In the genomic region with DNA sequence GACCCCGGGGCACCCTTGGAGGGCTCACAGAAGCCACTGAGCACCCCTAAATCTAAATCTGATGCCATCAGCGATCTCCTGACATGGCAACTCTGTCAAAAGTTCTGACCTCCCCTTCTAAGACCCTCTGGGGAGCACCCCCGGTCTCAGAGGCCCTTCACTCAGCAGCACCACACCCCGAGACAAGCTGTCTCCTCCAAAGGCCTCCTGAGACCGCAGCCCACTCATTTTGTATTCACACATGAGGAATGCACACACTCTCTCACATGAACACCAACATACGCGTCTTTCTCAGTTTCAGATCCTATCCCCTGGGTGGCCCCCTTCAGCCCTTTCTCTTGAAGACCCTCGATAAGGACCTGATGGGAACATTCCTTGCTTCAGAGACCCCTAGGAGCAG, we compare ENCODE assay signal across 24 cellular contexts. TPM values are rescaled to one million over a fixed set of nuclear protein-coding genes. Genes with fewer than 3 reads are reported as not detected.
DNase-seq lines count a peak whose midpoint lies in the region; ATAC-seq and TF ChIP-seq lines count a peak whose summit lies in the region.
"Had no signal": no experiment of that assay in that cellular context is flagged by ENCODE, and none has a peak within 500 bp of the region (broad histone marks: within the 10 kb centered on the region; RNA-seq: fewer than 3 reads in every experiment).

No MANE protein-coding gene starts in this region.

- H3K9me3 ChIP-seq in OCI-LY7 (ENCODE audit: low read length) (no peaks in the 10 kb centered on the region), trophoblast cell (ENCODE audit: insufficient read depth, low read depth, low read length) (peaks cover 7% of the 10 kb centered on the region), heart right ventricle (no peaks in the 10 kb centered on the region), Caco-2 (no peaks in the 10 kb centered on the region)
- H3K9me3 ChIP-seq: Peyer's patch, prostate gland, vagina had no signal

- H3K79me1 ChIP-seq in trophoblast cell (ENCODE audit: low read length), result peaks cover 10% of the 10 kb centered on the region

- no peak overlapping the region for H3K18ac ChIP-seq in trophoblast cell (ENCODE audit: low read length)

- H3K36me3 Mint-ChIP-seq in activated naive CD4-positive, alpha-beta T cell treated with anti-CD3 and anti-CD28 coated beads, Interleukin-2, amount 50 U/mL, for 24 hours, result peaks cover 5% of the 10 kb centered on the region
- H3K36me3 Mint-ChIP-seq in brain (peaks cover 28% of the 10 kb centered on the region), Caco-2 (ENCODE audit: insufficient read depth, unreplicated experiment) (peaks cover 36% of the 10 kb centered on the region)

- peaks cover 45% of the 10 kb centered on the region for H3K79me2 ChIP-seq in OCI-LY7 (ENCODE audit: insufficient read depth, low read depth, low read length)
- peaks cover 16% of the 10 kb centered on the region for H3K79me2 ChIP-seq in trophoblast cell (ENCODE audit: control insufficient read depth, insufficient read depth, low read length, poor library complexity)

- H3K27ac ChIP-seq in OCI-LY7 (ENCODE audit: low read depth, low read length, poor library complexity, severe bottlenecking), result no peak overlapping the region
- no peak overlapping the region for H3K27ac ChIP-seq in trophoblast cell (ENCODE audit: low read depth, low read length)
- H3K27ac ChIP-seq in heart right ventricle, result no peak overlapping the region
- H3K27ac ChIP-seq: Peyer's patch, prostate gland, SK-N-MC, skin epidermis, vagina had no signal

- peak overlapping the region; percentile 70 for H3K27ac Mint-ChIP-seq in activated naive CD4-positive, alpha-beta T cell treated with anti-CD3 and anti-CD28 coated beads, Interleukin-2, amount 50 U/mL, for 24 hours
- H3K27ac Mint-ChIP-seq in brain (peak overlapping the region in 4 of 5 experiments; percentile 32 to 61 (median 54)), Caco-2 (ENCODE audit: unreplicated experiment) (no peak overlapping the region)

- no peaks in the 10 kb centered on the region for H3K9me3 Mint-ChIP-seq in activated naive CD4-positive, alpha-beta T cell treated with anti-CD3 and anti-CD28 coated beads, Interleukin-2, amount 50 U/mL, for 24 hours
- H3K9me3 Mint-ChIP-seq in brain, result no peaks in the 10 kb centered on the region
- H3K9me3 Mint-ChIP-seq in Caco-2 (ENCODE audit: unreplicated experiment), result no peaks in the 10 kb centered on the region

- no peak overlapping the region for H3K23ac ChIP-seq in trophoblast cell (ENCODE audit: low read length)

- H3K4me2 ChIP-seq in OCI-LY7 (ENCODE audit: low read length) (peak overlapping the region; percentile 28; the same call in 1 of the 2 replicates), trophoblast cell (ENCODE audit: low read length) (no peak overlapping the region)

- no peak overlapping the region for H4K8ac ChIP-seq in trophoblast cell (ENCODE audit: low read depth, low read length)

- H2AFZ ChIP-seq in OCI-LY7 (ENCODE audit: low read length) (no peak overlapping the region), trophoblast cell (ENCODE audit: insufficient read depth, low read length, poor library complexity) (no peak overlapping the region)

- CTCF ChIA-PET in OCI-LY7 (lab: Charles Lee; ENCODE audit: unreplicated experiment) (no interaction called here), Caco-2 (lab: Charles Lee) (no interaction called here)

- POLR2A ChIA-PET in OCI-LY7 (lab: Charles Lee) (no interaction called here), Caco-2 (lab: Charles Lee) (no interaction called here)

- peaks cover 24% of the 10 kb centered on the region for H3K4me1 Mint-ChIP-seq in activated naive CD4-positive, alpha-beta T cell treated with anti-CD3 and anti-CD28 coated beads, Interleukin-2, amount 50 U/mL, for 24 hours
- H3K4me1 Mint-ChIP-seq in brain (peaks cover 33% of the 10 kb centered on the region), Caco-2 (ENCODE audit: low read depth, unreplicated experiment) (no peaks in the 10 kb centered on the region)

- peaks cover 15% of the 10 kb centered on the region for H3K4me1 ChIP-seq in OCI-LY7 (ENCODE audit: insufficient read depth, low read length, poor library complexity, severe bottlenecking)
- H3K4me1 ChIP-seq in trophoblast cell (ENCODE audit: control insufficient read depth in 1 of 2, insufficient read depth in 2 of 2, low read length in 2 of 2), result peaks cover 5 to 10% of the 10 kb centered on the region in 2 experiments
- peaks cover 12 to 51% (median 33%) of the 10 kb centered on the region in 9 donors for H3K4me1 ChIP-seq in heart right ventricle
- no peaks in the 10 kb centered on the region; the same call in 1 of the 2 replicates for H3K4me1 ChIP-seq in Caco-2

- no peak overlapping the region for H2AK5ac ChIP-seq in trophoblast cell (ENCODE audit: low read length)

- no peak overlapping the region for H2BK120ac ChIP-seq in trophoblast cell (ENCODE audit: insufficient read depth, low read length, poor library complexity)

- H3K4me3 Mint-ChIP-seq in activated naive CD4-positive, alpha-beta T cell treated with anti-CD3 and anti-CD28 coated beads, Interleukin-2, amount 50 U/mL, for 24 hours, result peak overlapping the region; percentile 52
- H3K4me3 Mint-ChIP-seq in brain (peak overlapping the region; percentile 41 to 63 (median 50)), Caco-2 (ENCODE audit: unreplicated experiment) (no peak overlapping the region)

- H4K12ac ChIP-seq in trophoblast cell (ENCODE audit: low read depth, low read length), result no peak overlapping the region

- H3K36me3 ChIP-seq in OCI-LY7 (ENCODE audit: insufficient read depth, low read length), result peaks cover 33% of the 10 kb centered on the region
- peaks cover 24 to 26% of the 10 kb centered on the region in 2 experiments for H3K36me3 ChIP-seq in trophoblast cell (ENCODE audit: control insufficient read depth in 1 of 2, insufficient read depth in 2 of 2, low read length in 2 of 2)
- peaks cover 0 to 40% (median 9%) of the 10 kb centered on the region in 9 donors for H3K36me3 ChIP-seq in heart right ventricle
- H3K36me3 ChIP-seq in Caco-2 (ENCODE audit: control insufficient read depth, insufficient read depth, low read length), result no peaks in the 10 kb centered on the region
- H3K36me3 ChIP-seq: prostate gland had no signal

- H3K27me3 Mint-ChIP-seq in activated naive CD4-positive, alpha-beta T cell treated with anti-CD3 and anti-CD28 coated beads, Interleukin-2, amount 50 U/mL, for 24 hours, result no peaks in the 10 kb centered on the region
- peaks cover 15% of the 10 kb centered on the region for H3K27me3 Mint-ChIP-seq in brain
- H3K27me3 Mint-ChIP-seq in Caco-2 (ENCODE audit: insufficient read depth, unreplicated experiment), result no peaks in the 10 kb centered on the region

- no peaks in the 10 kb centered on the region for H3K9me2 ChIP-seq in OCI-LY7 (ENCODE audit: insufficient read depth, low read length)

- ATAC-seq in heart right ventricle (no peak), GM21825 (IDR thresholded peaks at IDR 0.05; ENCODE audit: unreplicated experiment) (no peak)

- BruUV-seq in OCI-LY7 (replicated peaks; lab: Mats Ljungman, UMichigan) (no TSS peak), Caco-2 (replicated peaks; lab: Mats Ljungman, UMichigan) (no TSS peak)

- intact Hi-C loops in OCI-LY7 (cut with micrococcal nuclease; ENCODE audit: unreplicated experiment), result loop anchor here (5.0 to 10.0 kb wide), 2 partner anchors 51 to 124 kb away; no protein-coding TSS in a partner anchor
- intact Hi-C loops in heart right ventricle (cut with DNase I), result loop anchor here in 3 of 10 donors (5.0 kb wide), 1 partner anchor 76 kb away; a partner anchor contains a TSS
- intact Hi-C loops in Caco-2 (cut with micrococcal nuclease; ENCODE audit: unreplicated experiment), result loop anchor here (5.0 kb wide), 1 partner anchor 74 kb away; no protein-coding TSS in a partner anchor

- no peak overlapping the region for H3K14ac ChIP-seq in trophoblast cell (ENCODE audit: low read length)

- peak overlapping the region; percentile 58 for H3K4ac ChIP-seq in trophoblast cell (ENCODE audit: low read depth, low read length)

- no peak for DNase-seq in activated naive CD4-positive, alpha-beta T cell treated with Interleukin-2 at 50 U/mL for 16 hours
- DNase-seq in OCI-LY7 (ENCODE audit: low spot score) (no peak), trophoblast cell (no peak), heart right ventricle (no peak), Caco-2 (no peak)
- DNase-seq: activated CD4-positive, alpha-beta T cell treated with anti-CD3 and anti-CD28 coated beads for 48 hours; anterior cingulate cortex; cerebellar nuclear complex; effector CD8-positive, alpha-beta T cell; NCI-H146; NCI-H82; Peyer's patch; stimulated activated CD4-positive, alpha-beta T cell treated with anti-CD3 and anti-CD28 coated beads, Interleukin-4, amount 100 ng/mL, for 1 hour; substantia nigra had no signal

- WGBS in trophoblast cell (ENCODE audit: extremely low coverage, insufficient coverage, insufficient read length), result no CpG with 5 or more reads among the region's 8 CpGs
- WGBS in heart right ventricle, 2 donors, result 86 to 87% methylated on average over 8 of the region's 8 CpGs

- no peaks in the 10 kb centered on the region for H3K27me3 ChIP-seq in trophoblast cell (ENCODE audit: insufficient read depth, low read length)
- H3K27me3 ChIP-seq in heart right ventricle, result no peaks in the 10 kb centered on the region
- no peaks in the 10 kb centered on the region for H3K27me3 ChIP-seq in Caco-2 (replicated peaks; ENCODE audit: control insufficient read depth, insufficient read depth, low read length)
- H3K27me3 ChIP-seq: Peyer's patch, vagina had no signal

- no peak overlapping the region for H3K4me3 ChIP-seq in OCI-LY7 (ENCODE audit: low read depth, low read length, poor library complexity, severe bottlenecking)
- no peak overlapping the region for H3K4me3 ChIP-seq in trophoblast cell (ENCODE audit: low read depth, low read length)
- H3K4me3 ChIP-seq in heart right ventricle, result no peak overlapping the region
- H3K4me3 ChIP-seq in Caco-2 (ENCODE audit: low read depth, low read length), result no peak overlapping the region
- H3K4me3 ChIP-seq: Peyer's patch, prostate gland, SK-N-MC, skin epidermis, vagina had no signal

- H2BK5ac ChIP-seq in trophoblast cell (ENCODE audit: low read depth, low read length, poor library complexity), result no peak overlapping the region

- no peak overlapping the region for H4K91ac ChIP-seq in trophoblast cell (ENCODE audit: low read depth, low read length)

- H3K9ac ChIP-seq in trophoblast cell (ENCODE audit: low read length), result no peak overlapping the region

- H2BK12ac ChIP-seq in trophoblast cell (ENCODE audit: low read length), result no peak overlapping the region

- TF ChIP-seq CTCF in OCI-LY7 (conservative IDR thresholded peaks at IDR 0.05; ENCODE audit: low read length), result no peak
- no peak for TF ChIP-seq CTCF in brain (conservative IDR thresholded peaks at IDR 0.05)
- no peak for TF ChIP-seq CTCF in heart right ventricle (IDR thresholded peaks at IDR 0.05)
- TF ChIP-seq CTCF in Caco-2 (IDR thresholded peaks at IDR 0.05; ENCODE audit: insufficient read depth in 1 of 2, low read depth in 1 of 2, low read length in 1 of 2, severe bottlenecking in 1 of 2, unreplicated experiment in 1 of 2), result no peak

- H4K20me1 ChIP-seq in OCI-LY7 (ENCODE audit: insufficient read depth, low read length), result no peaks in the 10 kb centered on the region

RNA-seq across cellular contexts. Expression of a gene that starts 2.6 kb away (rescaled TPM):
- total RNA-seq in OCI-LY7 (2014; rRNA removed; shearing (Covaris generic)), result 217 and 293 TPM in 2 replicates
- total RNA-seq in OCI-LY7 (2022) (248 and 280 TPM in 2 replicates), heart right ventricle (100 to 1,000 TPM; 451 to 574 (median 513) TPM), Caco-2 (2022) (272 and 274 TPM in 2 replicates)
- polyA plus RNA-seq in brain (ENCODE audit: insufficient read depth, low read depth, low replicate concordance) (691 TPM), heart right ventricle (1,000 to 10,000 TPM in 1 of 2 donors, 100 to 1,000 TPM in 1; 760 to 1,143 TPM)
- 291 and 293 TPM in 2 replicates for polyA plus RNA-seq in trophoblast cell (2013)

RNA-seq across cellular contexts. Expression of a gene that starts 3.7 kb away (rescaled TPM):
- 6.6 and 6.8 TPM in 2 replicates for total RNA-seq in OCI-LY7 (2014; rRNA removed; shearing (Covaris generic))
- 6.0 and 7.9 TPM in 2 replicates for total RNA-seq in OCI-LY7 (2022)
- 4.6 TPM for polyA plus RNA-seq in brain (ENCODE audit: insufficient read depth, low read depth, low replicate concordance)
- polyA plus RNA-seq in trophoblast cell (2013), result 3.1 and 3.2 TPM in 2 replicates
- 1 to 10 TPM; 1.3 to 3.9 (median 2.5) TPM for total RNA-seq in heart right ventricle
- 1 to 10 TPM; 1.4 to 5.8 TPM for polyA plus RNA-seq in heart right ventricle
- total RNA-seq in Caco-2 (2022), result 4.7 and 4.8 TPM in 2 replicates

RNA-seq across cellular contexts. Expression of a gene that starts 13.1 kb away (rescaled TPM):
- 5.6 and 8.1 TPM in 2 replicates for total RNA-seq in OCI-LY7 (2014; rRNA removed; shearing (Covaris generic))
- total RNA-seq in OCI-LY7 (2022), result 11.0 and 12.9 TPM in 2 replicates
- 43.6 TPM for polyA plus RNA-seq in brain (ENCODE audit: insufficient read depth, low read depth, low replicate concordance)
- polyA plus RNA-seq in trophoblast cell (2013), result 3.7 and 3.8 TPM in 2 replicates
- total RNA-seq in heart right ventricle, result 1 to 10 TPM; 1.3 to 4.2 (median 2.8) TPM
- polyA plus RNA-seq in heart right ventricle, result 10 to 100 TPM in 1 of 2 donors, 1 to 10 TPM in 1; 3.2 to 14.1 TPM
- 5.8 and 7.2 TPM in 2 replicates for total RNA-seq in Caco-2 (2022)

RNA-seq across cellular contexts. Expression of a gene that starts 30.6 kb away (rescaled TPM):
- total RNA-seq in OCI-LY7 (2014; rRNA removed; shearing (Covaris generic)), result 0.09 and 0.93 TPM in 2 replicates
- total RNA-seq in OCI-LY7 (2022), result 0.25 and 0.37 TPM in 2 replicates
- polyA plus RNA-seq in brain (ENCODE audit: insufficient read depth, low read depth, low replicate concordance), result not detected
- 0.04 TPM in 2 replicates for polyA plus RNA-seq in trophoblast cell (2013)
- total RNA-seq in heart right ventricle, result under 1 TPM in 1 of 10 donors, not detected in 9; 0.21 TPM
- not detected for polyA plus RNA-seq in heart right ventricle
- not detected in 2 replicates for total RNA-seq in Caco-2 (2022)
- total RNA-seq: fibroblast of lung, lower leg skin, myocyte, Peyer's patch, prostate gland, vagina had no signal
- polyA plus RNA-seq: fibroblast of lung had no signal

RNA-seq across cellular contexts. Expression of a gene that starts 49.7 kb away (rescaled TPM):
- 0.47 and 0.98 TPM in 2 replicates for total RNA-seq in OCI-LY7 (2014; rRNA removed; shearing (Covaris generic))
- total RNA-seq in OCI-LY7 (2022) (0.63 TPM in 1 of 2 replicates, not detected in the other), heart right ventricle (not detected), Caco-2 (2022) (0.26 and 0.34 TPM in 2 replicates)
- polyA plus RNA-seq in brain (ENCODE audit: insufficient read depth, low read depth, low replicate concordance) (0.29 TPM), heart right ventricle (under 1 TPM in 1 of 2 donors, not detected in 1; 0.01 TPM)
- 0.41 and 0.47 TPM in 2 replicates for polyA plus RNA-seq in trophoblast cell (2013)
- total RNA-seq: fibroblast of lung, myocyte had no signal
- polyA plus RNA-seq: fibroblast of lung had no signal
